ENCODE assay signal across 25 cellular contexts in genomic region chr5:127027539-127027938, GRCh38.
"Had no signal": no experiment of that assay in that cellular context is flagged by ENCODE, and none has a peak within 500 bp of the region (broad histone marks: within the 10 kb centered on the region; RNA-seq: fewer than 3 reads in every experiment).

No MANE protein-coding gene starts in this region.

- H3K4me3 ChIP-seq: cardiac muscle cell, hepatocyte, ovary, prostate gland, transverse colon had no signal

- H3K4me1 ChIP-seq: prostate gland had no signal

- H3K9me3 ChIP-seq: ovary, prostate gland, transverse colon had no signal

- H3K27me3 ChIP-seq: ovary, transverse colon had no signal

- H3K4me2 ChIP-seq: hepatocyte had no signal

- H3K4me3 Mint-ChIP-seq: activated CD4-positive, alpha-beta memory T cell treated with anti-CD3 and anti-CD28 coated beads, Interleukin-2, amount 10 ng/mL, durations not matched to agents 7 days and 5 days; activated CD4-positive, alpha-beta T cell treated with anti-CD3 and anti-CD28 coated beads, Interleukin-2, amount 10 ng/mL, durations not matched to agents 24 days and 14 days; activated naive CD4-positive, alpha-beta T cell treated with anti-CD3 and anti-CD28 coated beads for 36 hours; activated naive CD8-positive, alpha-beta T cell treated with anti-CD3 and anti-CD28 coated beads, Interleukin-2, amount 10 ng/mL, durations not matched to agents 7 days and 5 days; activated T-cell treated with anti-CD3 and anti-CD28 coated beads, Interleukin-2, amount 50 U/mL, for 72 hours; immature natural killer cell; naive thymus-derived CD8-positive, alpha-beta T cell; stimulated activated naive CD8-positive, alpha-beta T cell treated with anti-CD3 and anti-CD28 coated beads, Interleukin-15, Interleukin-2, amounts not matched to agents 100 ng/mL and 50 ng/mL, for 24 hours; T-helper 2 cell treated with Interferon-gamma antibody and Interleukin-4, amounts not matched to agents 5 μg/mL and 100 μg/mL, for 36 hours had no signal

- H3K9me3 Mint-ChIP-seq: activated CD4-positive, alpha-beta memory T cell treated with anti-CD3 and anti-CD28 coated beads, Interleukin-2, amount 10 ng/mL, durations not matched to agents 7 days and 5 days; activated CD4-positive, alpha-beta T cell treated with anti-CD3 and anti-CD28 coated beads, Interleukin-2, amount 10 ng/mL, durations not matched to agents 24 days and 14 days; activated naive CD4-positive, alpha-beta T cell treated with anti-CD3 and anti-CD28 coated beads for 36 hours; activated naive CD8-positive, alpha-beta T cell treated with anti-CD3 and anti-CD28 coated beads, Interleukin-2, amount 10 ng/mL, durations not matched to agents 7 days and 5 days; activated T-cell treated with anti-CD3 and anti-CD28 coated beads, Interleukin-2, amount 50 U/mL, for 72 hours; naive thymus-derived CD8-positive, alpha-beta T cell; stimulated activated naive CD8-positive, alpha-beta T cell treated with anti-CD3 and anti-CD28 coated beads, Interleukin-15, Interleukin-2, amounts not matched to agents 100 ng/mL and 50 ng/mL, for 24 hours; T-helper 2 cell treated with Interferon-gamma antibody and Interleukin-4, amounts not matched to agents 5 μg/mL and 100 μg/mL, for 36 hours had no signal

- H3K27ac ChIP-seq: cardiac muscle cell, hepatocyte, ovary, prostate gland, transverse colon, VCaP had no signal

- H3K36me3 ChIP-seq: cardiac muscle cell, ovary, prostate gland, transverse colon had no signal

- FAIRE-seq: frontal cortex, urothelium cell line had no signal

- DNase-seq: activated CD4-positive, alpha-beta memory T cell treated with anti-CD3 and anti-CD28 coated beads, Interleukin-2, amount 10 ng/mL, durations not matched to agents 7 days and 5 days; activated CD4-positive, alpha-beta T cell treated with anti-CD3 and anti-CD28 coated beads, Interleukin-2, amount 10 ng/mL, durations not matched to agents 24 days and 14 days; activated effector memory CD4-positive, alpha-beta T cell treated with Interleukin-2 at 50 U/mL for 16 hours; activated naive CD4-positive, alpha-beta T cell treated with anti-CD3 and anti-CD28 coated beads for 36 hours; activated naive CD8-positive, alpha-beta T cell treated with anti-CD3 and anti-CD28 coated beads, Interleukin-2, amount 10 ng/mL, durations not matched to agents 7 days and 5 days; activated T-cell treated with anti-CD3 and anti-CD28 coated beads, Interleukin-2, amount 50 U/mL, for 72 hours; amygdala; effector CD4-positive, alpha-beta T cell; glutamatergic neuron; immature natural killer cell; naive thymus-derived CD8-positive, alpha-beta T cell; ovary; stimulated activated CD4-positive, alpha-beta T cell treated with anti-CD3 and anti-CD28 coated beads, Interleukin-4, amount 100 ng/mL, for 4 hours; transverse colon had no signal

- H3K27ac Mint-ChIP-seq: activated CD4-positive, alpha-beta memory T cell treated with anti-CD3 and anti-CD28 coated beads, Interleukin-2, amount 10 ng/mL, durations not matched to agents 7 days and 5 days; activated CD4-positive, alpha-beta T cell treated with anti-CD3 and anti-CD28 coated beads, Interleukin-2, amount 10 ng/mL, durations not matched to agents 24 days and 14 days; activated naive CD4-positive, alpha-beta T cell treated with anti-CD3 and anti-CD28 coated beads for 36 hours; activated naive CD8-positive, alpha-beta T cell treated with anti-CD3 and anti-CD28 coated beads, Interleukin-2, amount 10 ng/mL, durations not matched to agents 7 days and 5 days; activated T-cell treated with anti-CD3 and anti-CD28 coated beads, Interleukin-2, amount 50 U/mL, for 72 hours; immature natural killer cell; stimulated activated naive CD8-positive, alpha-beta T cell treated with anti-CD3 and anti-CD28 coated beads, Interleukin-15, Interleukin-2, amounts not matched to agents 100 ng/mL and 50 ng/mL, for 24 hours; T-helper 2 cell treated with Interferon-gamma antibody and Interleukin-4, amounts not matched to agents 5 μg/mL and 100 μg/mL, for 36 hours had no signal

- H2AFZ ChIP-seq: hepatocyte had no signal

- H3K36me3 Mint-ChIP-seq: activated naive CD8-positive, alpha-beta T cell treated with anti-CD3 and anti-CD28 coated beads, Interleukin-2, amount 10 ng/mL, durations not matched to agents 7 days and 5 days; immature natural killer cell; naive thymus-derived CD8-positive, alpha-beta T cell had no signal

- H3K79me2 ChIP-seq: hepatocyte had no signal

- ATAC-seq: activated CD4-positive, CD25-positive, alpha-beta regulatory T cell treated with anti-CD3 and anti-CD28 coated beads, Interleukin-2, amount 50 U/mL, for 24 hours; activated T-cell treated with anti-CD3 and anti-CD28 coated beads, Interleukin-2, amount 50 U/mL, for 72 hours; esophagus mucosa; left lobe of liver; naive thymus-derived CD8-positive, alpha-beta T cell had no signal
